18 cellular contexts compared by ENCODE assay signal in the genomic region with DNA sequence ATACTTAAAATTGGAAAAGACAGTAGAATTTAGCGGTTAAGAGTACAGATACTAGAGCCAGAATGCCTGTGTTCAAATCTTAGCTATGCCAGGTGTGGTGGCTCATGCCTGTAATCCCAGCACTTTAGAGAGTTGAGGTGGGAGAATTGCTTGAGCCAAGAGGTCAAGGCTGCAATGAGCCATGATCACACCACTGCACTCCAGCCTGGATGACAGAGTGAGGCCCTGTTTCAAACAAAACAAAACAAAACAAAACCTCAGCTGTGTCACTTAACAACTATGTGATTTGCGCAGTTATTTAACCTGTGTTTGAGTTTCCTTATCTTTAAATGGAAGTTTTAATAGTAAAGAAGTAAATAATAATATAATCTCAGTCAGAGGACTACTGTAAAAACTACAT.
DNase-seq lines count a peak whose midpoint lies in the region; ATAC-seq, FAIRE-seq and TF ChIP-seq lines count a peak whose summit lies in the region.
"Had no signal": no experiment of that assay in that cellular context is flagged by ENCODE, and none has a peak within 500 bp of the region (broad histone marks: within the 10 kb centered on the region; RNA-seq: fewer than 3 reads in every experiment).

No MANE protein-coding gene starts in this region.

- DNase-seq in H54 (ENCODE audit: insufficient read length, low spot score) (no peak), amniotic epithelial cell (ENCODE audit: low read depth) (peak; percentile 15), iris pigment epithelial cell (ENCODE audit: low read depth) (peak; percentile 42), renal cortical epithelial cell (ENCODE audit: low read depth) (peak; percentile 47), RPMI8226 (no peak), type B pancreatic cell (ENCODE audit: extremely low spot score, unreplicated experiment) (no peak)
- DNase-seq: CD4-positive, CD25-positive, alpha-beta regulatory T cell; DMS 273 treated with DMSO at 0.1 percent for 48 hours; DND-41; H7; HFFc6; NCI-H1694; NCI-H2081; NCI-H2171 treated with DMSO at 0.1 percent for 48 hours; NCI-H524 treated with DMSO at 0.1 percent for 48 hours; Peyer's patch; SJCRH30 had no signal

- TF ChIP-seq POLR2A in H54 (IDR thresholded peaks at IDR 0.05; ENCODE audit: low read depth, low read length), result no peak

- H3K4me3 Mint-ChIP-seq in type B pancreatic cell, result no peak overlapping the region
- H3K4me3 Mint-ChIP-seq: CD4-positive, CD25-positive, alpha-beta regulatory T cell; HFFc6 had no signal

- no peaks in the 10 kb centered on the region for H3K27me3 Mint-ChIP-seq in type B pancreatic cell
- H3K27me3 Mint-ChIP-seq: CD4-positive, CD25-positive, alpha-beta regulatory T cell had no signal

- no peak overlapping the region for H3K27ac Mint-ChIP-seq in type B pancreatic cell
- H3K27ac Mint-ChIP-seq: HFFc6 had no signal

- no peak for TF ChIP-seq CTCF in type B pancreatic cell (conservative IDR thresholded peaks at IDR 0.05)

- peaks cover 21% of the 10 kb centered on the region for H3K36me3 Mint-ChIP-seq in type B pancreatic cell

- ATAC-seq in GM19455 (IDR thresholded peaks at IDR 0.05; ENCODE audit: unreplicated experiment), result no peak

- H3K9me3 Mint-ChIP-seq in type B pancreatic cell, result no peaks in the 10 kb centered on the region
- H3K9me3 Mint-ChIP-seq: CD4-positive, CD25-positive, alpha-beta regulatory T cell; HFFc6 had no signal

- FAIRE-seq in H54 (lab: Jason Lieb, UNC), result peak; percentile 60

- no peaks in the 10 kb centered on the region for H3K4me1 Mint-ChIP-seq in type B pancreatic cell (ENCODE audit: unreplicated experiment)

Comparison
In these comparisons a context has a peak if more than half of its experiments do, and no peak if none do; other contexts are left out.
1. DNase-seq: peak in amniotic epithelial cell (single experiment), iris pigment epithelial cell (single experiment) and renal cortical epithelial cell (single experiment); none in H54 (single experiment), RPMI8226 (single experiment) and type B pancreatic cell (single experiment).